Comparison of ENCODE assay signal across 15 cellular contexts in genomic region chr3:109643590-109643989, GRCh38.
DNase-seq lines count a peak whose midpoint lies in the region; ATAC-seq, FAIRE-seq and TF ChIP-seq lines count a peak whose summit lies in the region.
"Had no signal": no experiment of that assay in that cellular context is flagged by ENCODE, and none has a peak within 500 bp of the region (broad histone marks: within the 10 kb centered on the region; RNA-seq: fewer than 3 reads in every experiment).

No MANE protein-coding gene starts in this region.

- intact Hi-C loops in HepG2 (cut with micrococcal nuclease; ENCODE audit: unreplicated experiment), result no loop called here

- 4% methylated on average over 2 of the region's 2 CpGs for WGBS in HepG2 (ENCODE audit: low lambda C conversion rate)

- TF ChIP-seq POLR2A in HepG2 (IDR thresholded peaks at IDR 0.05; ENCODE audit: insufficient read depth in 1 of 2, low read depth in 2 of 2, low read length in 2 of 2), result no peak

- CTCF ChIA-PET in HepG2 (lab: Yijun Ruan, JAX; ENCODE audit: low intra/inter-chr PET ratio, low total read pairs), result no interaction called here

- no peak overlapping the region for H3K4me2 ChIP-seq in HepG2 (ENCODE audit: low read depth, low read length)

- H3K27me3 ChIP-seq in HepG2 (ENCODE audit: control insufficient read depth in 1 of 2, insufficient read depth in 2 of 2, low read length in 2 of 2), result no peaks in the 10 kb centered on the region
- H3K27me3 ChIP-seq: suprapubic skin had no signal

- H3K4me3 ChIP-seq in HepG2 (replicated peaks in 1 of 3; ENCODE audit: insufficient read depth in 1 of 3, low read depth in 2 of 3, low read length in 3 of 3), result no peak overlapping the region
- H3K4me3 ChIP-seq: left ventricle myocardium inferior, suprapubic skin had no signal

- H3K36me3 ChIP-seq in HepG2 (replicated peaks in 1 of 2; ENCODE audit: control insufficient read depth in 1 of 2, insufficient read depth in 2 of 2, low read length in 2 of 2), result no peaks in the 10 kb centered on the region
- H3K36me3 ChIP-seq: left ventricle myocardium inferior, suprapubic skin had no signal

- peak; percentile 30 for DNase-seq in Caki2 (ENCODE audit: low read depth)
- DNase-seq in HT1080 (ENCODE audit: low read depth), result peak; percentile 93
- peak; percentile 22 for DNase-seq in amniotic stem cell (lab: John Stamatoyannopoulos, UW)
- DNase-seq in HepG2 (ENCODE audit: low spot score), result peak; percentile 4
- no peak for DNase-seq in hypothalamus (lab: John Stamatoyannopoulos, UW)
- no peak for DNase-seq in NCI-H1694 (lab: John Stamatoyannopoulos, UW)
- DNase-seq: CD4-positive, CD25-positive, alpha-beta regulatory T cell; central memory CD4-positive, alpha-beta T cell; left ventricle myocardium inferior; NCI-H2029 treated with DMSO at 0.1 percent for 48 hours; stimulated activated CD4-positive, alpha-beta T cell treated with anti-CD3 and anti-CD28 coated beads, Interleukin-2, amount 100 ng/mL, for 48 hours had no signal

- no peak overlapping the region for H3K27ac ChIP-seq in HepG2 (ENCODE audit: extremely low read length, insufficient read depth, low read length)
- H3K27ac ChIP-seq: left ventricle myocardium inferior, suprapubic skin had no signal

- no peak for TF ChIP-seq CTCF in HepG2 (CRISPR knock-in tag; IDR thresholded peaks at IDR 0.05)

- no peak overlapping the region for H2AFZ ChIP-seq in HepG2 (ENCODE audit: low read length)

- H3K4me1 ChIP-seq in HepG2 (ENCODE audit: insufficient read depth, low read length), result no peaks in the 10 kb centered on the region
- H3K4me1 ChIP-seq: left ventricle myocardium inferior, suprapubic skin had no signal

- no peak overlapping the region for H3K9ac ChIP-seq in HepG2 (ENCODE audit: insufficient read depth, low read depth, low read length)

- peak; percentile 64; the same call in 1 of the 3 replicates for ATAC-seq in HepG2
- no peak for ATAC-seq in HG03039 (IDR thresholded peaks at IDR 0.05; ENCODE audit: unreplicated experiment)
- no peak for ATAC-seq in HG03280 (IDR thresholded peaks at IDR 0.05; ENCODE audit: unreplicated experiment)

- H3K9me3 ChIP-seq in HepG2 (ENCODE audit: low read length), result no peaks in the 10 kb centered on the region
- H3K9me3 ChIP-seq: left ventricle myocardium inferior, suprapubic skin had no signal

- no TSS peak for BruUV-seq in HepG2 (replicated peaks; lab: Mats Ljungman, UMichigan)

- in situ Hi-C loops in Caki2 (cut with HindIII; ENCODE audit: low pct_unique_long_range_greater_than_20kb, low sequenced_read_pairs), result no loop called here
- in situ Hi-C loops in HepG2 (cut with HindIII; ENCODE audit: extremely low pct_ligation_motif_present, low pct_unique_long_range_greater_than_20kb), result no loop called here

- no peak for TF ChIP-seq RAD21 in HepG2 (CRISPR knock-in tag; IDR thresholded peaks at IDR 0.05)

- POLR2A ChIA-PET in HepG2 (lab: Yijun Ruan, JAX), result no interaction called here

- H4K20me1 ChIP-seq in HepG2 (ENCODE audit: insufficient read depth, low read length), result no peaks in the 10 kb centered on the region

- TF ChIP-seq EP300 in HepG2 (IDR thresholded peaks at IDR 0.05; ENCODE audit: low read depth in 2 of 2, low read length in 2 of 2), result no peak
- no peak for TF ChIP-seq EP300 in HepG2 (CRISPR knock-in tag; IDR thresholded peaks at IDR 0.05; ENCODE audit: borderline replicate concordance)

- no peaks in the 10 kb centered on the region for H3K79me2 ChIP-seq in HepG2 (ENCODE audit: insufficient read depth, low read length)

- FAIRE-seq in HepG2 (lab: Jason Lieb, UNC), result no peak
- FAIRE-seq: frontal cortex had no signal

TF ChIP-seq in HepG2, 621 proteins besides CTCF, POLR2A, EP300 and RAD21 (continues in another document):
- TF ChIP-seq ZNF550 (CRISPR knock-in tag; IDR thresholded peaks at IDR 0.05; ENCODE audit: borderline replicate concordance) (no peak), ZBTB3 (CRISPR knock-in tag; IDR thresholded peaks at IDR 0.05; ENCODE audit: borderline replicate concordance, low read depth) (no peak), FOSL2 (CRISPR knock-in tag; IDR thresholded peaks at IDR 0.05) (peak; percentile 82), ZNF333 (CRISPR knock-in tag; IDR thresholded peaks at IDR 0.05; ENCODE audit: borderline replicate concordance) (no peak), FOSL1 (CRISPR knock-in tag; IDR thresholded peaks at IDR 0.05; ENCODE audit: borderline replicate concordance) (0 out of 2 replicates have a peak, but pooled peaks have one; percentile 37), ZNF607 (CRISPR knock-in tag; IDR thresholded peaks at IDR 0.05; ENCODE audit: borderline replicate concordance) (no peak), HIVEP1 (CRISPR knock-in tag; IDR thresholded peaks at IDR 0.05) (no peak), KLF15 (CRISPR knock-in tag; IDR thresholded peaks at IDR 0.05; ENCODE audit: borderline replicate concordance) (no peak)
- TF ChIP-seq, protein P1, sequence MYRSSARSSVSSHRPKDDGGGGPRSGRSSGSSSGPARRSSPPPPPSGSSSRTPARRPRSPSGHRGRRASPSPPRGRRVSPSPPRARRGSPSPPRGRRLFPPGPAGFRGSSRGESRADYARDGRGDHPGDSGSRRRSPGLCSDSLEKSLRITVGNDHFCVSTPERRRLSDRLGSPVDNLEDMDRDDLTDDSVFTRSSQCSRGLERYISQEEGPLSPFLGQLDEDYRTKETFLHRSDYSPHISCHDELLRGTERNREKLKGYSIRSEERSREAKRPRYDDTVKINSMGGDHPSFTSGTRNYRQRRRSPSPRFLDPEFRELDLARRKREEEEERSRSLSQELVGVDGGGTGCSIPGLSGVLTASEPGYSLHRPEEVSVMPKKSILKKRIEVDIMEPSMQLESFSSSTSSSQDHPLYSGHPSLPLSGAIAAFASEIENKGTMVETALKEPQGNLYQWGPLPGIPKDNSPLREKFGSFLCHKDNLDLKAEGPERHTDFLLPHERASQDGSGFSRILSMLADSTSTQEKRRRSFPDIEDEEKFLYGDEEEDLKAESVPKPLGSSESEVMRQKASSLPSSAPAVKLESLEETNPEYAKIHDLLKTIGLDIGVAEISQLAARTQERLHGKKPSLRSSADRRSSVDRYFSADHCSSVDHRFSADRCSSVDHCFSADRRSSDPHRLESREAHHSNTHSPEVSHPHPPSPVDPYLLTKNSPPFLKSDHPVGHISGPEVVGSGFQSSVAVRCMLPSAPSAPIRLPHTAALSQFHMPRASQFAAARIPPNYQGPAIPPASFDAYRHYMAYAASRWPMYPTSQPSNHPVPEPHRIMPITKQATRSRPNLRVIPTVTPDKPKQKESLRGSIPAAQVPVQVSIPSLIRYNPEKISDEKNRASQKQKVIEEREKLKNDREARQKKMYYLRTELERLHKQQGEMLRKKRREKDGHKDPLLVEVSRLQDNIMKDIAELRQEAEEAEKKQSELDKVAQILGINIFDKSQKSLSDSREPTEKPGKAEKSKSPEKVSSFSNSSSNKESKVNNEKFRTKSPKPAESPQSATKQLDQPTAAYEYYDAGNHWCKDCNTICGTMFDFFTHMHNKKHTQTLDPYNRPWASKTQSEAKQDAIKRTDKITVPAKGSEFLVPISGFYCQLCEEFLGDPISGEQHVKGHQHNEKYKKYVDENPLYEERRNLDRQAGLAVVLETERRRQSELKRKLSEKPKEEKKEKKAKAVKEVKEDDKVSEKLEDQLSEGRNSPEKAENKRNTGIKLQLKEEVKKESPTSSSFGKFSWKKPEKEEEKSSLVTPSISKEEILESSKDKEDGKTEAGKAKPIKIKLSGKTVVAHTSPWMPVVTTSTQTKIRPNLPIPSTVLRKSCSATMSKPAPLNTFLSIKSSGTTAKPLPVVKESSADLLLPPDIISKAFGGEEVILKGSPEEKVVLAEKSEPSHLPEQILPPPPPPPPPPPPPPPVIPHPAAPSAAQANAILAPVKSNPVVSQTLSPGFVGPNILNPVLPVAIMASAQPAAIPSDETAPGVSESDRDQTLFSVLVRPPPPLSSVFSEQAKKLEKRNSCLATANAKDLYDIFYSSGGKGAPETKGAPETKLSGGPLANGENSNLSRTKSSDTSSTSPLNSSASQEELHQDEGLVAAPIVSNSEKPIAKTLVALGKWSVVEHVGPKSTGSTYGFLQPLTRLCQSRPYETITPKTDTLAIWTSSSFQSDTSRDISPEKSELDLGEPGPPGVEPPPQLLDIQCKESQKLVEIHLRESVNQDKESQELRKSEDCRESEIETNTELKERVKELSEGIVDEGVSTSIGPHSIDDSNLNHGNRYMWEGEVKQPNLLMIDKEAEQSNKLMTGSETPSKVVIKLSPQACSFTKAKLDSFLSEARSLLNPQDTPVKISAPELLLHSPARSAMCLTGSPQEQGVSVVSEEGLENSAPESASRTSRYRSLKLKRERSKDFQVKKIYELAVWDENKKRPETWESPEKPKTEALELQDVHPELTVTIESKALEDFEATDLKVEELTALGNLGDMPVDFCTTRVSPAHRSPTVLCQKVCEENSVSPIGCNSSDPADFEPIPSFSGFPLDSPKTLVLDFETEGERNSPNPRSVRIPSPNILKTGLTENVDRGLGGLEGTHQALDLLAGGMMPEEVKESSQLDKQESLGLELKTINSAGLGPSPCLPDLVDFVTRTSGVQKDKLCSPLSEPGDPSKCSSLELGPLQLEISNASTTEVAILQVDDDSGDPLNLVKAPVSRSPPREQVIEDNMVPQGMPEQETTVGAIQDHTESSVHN (CRISPR knock-in tag; IDR thresholded peaks at IDR 0.05), result no peak
- TF ChIP-seq, protein P2, sequence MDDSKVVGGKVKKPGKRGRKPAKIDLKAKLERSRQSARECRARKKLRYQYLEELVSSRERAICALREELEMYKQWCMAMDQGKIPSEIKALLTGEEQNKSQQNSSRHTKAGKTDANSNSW (CRISPR knock-in tag; IDR thresholded peaks at IDR 0.05; ENCODE audit: borderline replicate concordance), result no peak
- TF ChIP-seq, protein P3, sequence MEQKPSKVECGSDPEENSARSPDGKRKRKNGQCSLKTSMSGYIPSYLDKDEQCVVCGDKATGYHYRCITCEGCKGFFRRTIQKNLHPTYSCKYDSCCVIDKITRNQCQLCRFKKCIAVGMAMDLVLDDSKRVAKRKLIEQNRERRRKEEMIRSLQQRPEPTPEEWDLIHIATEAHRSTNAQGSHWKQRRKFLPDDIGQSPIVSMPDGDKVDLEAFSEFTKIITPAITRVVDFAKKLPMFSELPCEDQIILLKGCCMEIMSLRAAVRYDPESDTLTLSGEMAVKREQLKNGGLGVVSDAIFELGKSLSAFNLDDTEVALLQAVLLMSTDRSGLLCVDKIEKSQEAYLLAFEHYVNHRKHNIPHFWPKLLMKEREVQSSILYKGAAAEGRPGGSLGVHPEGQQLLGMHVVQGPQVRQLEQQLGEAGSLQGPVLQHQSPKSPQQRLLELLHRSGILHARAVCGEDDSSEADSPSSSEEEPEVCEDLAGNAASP (CRISPR knock-in tag; IDR thresholded peaks at IDR 0.05; ENCODE audit: borderline replicate concordance), result no peak

Comparison
In these comparisons a context has a peak if more than half of its experiments do, and no peak if none do; other contexts are left out.
1. DNase-seq: peak in Caki2 (single experiment), HT1080 (single experiment), amniotic stem cell (single experiment) and HepG2 (single experiment); none in hypothalamus (0 of 51) and NCI-H1694 (single experiment).